Comparison of ENCODE assay signal across 27 cellular contexts in the genomic region with DNA sequence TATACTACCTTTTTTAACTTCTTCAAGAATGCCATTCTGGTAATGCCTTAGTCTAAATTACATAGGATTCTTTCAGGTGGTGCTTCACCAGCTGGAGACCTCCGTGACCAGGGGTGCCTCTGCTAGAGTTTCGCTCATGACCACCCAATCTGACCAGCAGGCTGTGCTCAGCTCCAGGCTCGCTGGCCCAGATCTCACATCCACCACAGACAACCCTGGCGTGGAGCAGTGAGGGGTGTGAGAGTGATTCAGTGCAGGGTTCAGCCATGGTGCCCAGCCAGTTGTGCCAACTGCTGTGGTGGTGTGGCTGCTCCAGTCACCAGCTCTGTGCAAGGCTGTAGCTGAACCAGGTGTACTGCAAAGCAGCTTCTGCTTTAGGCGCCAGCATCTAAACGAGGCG.
"Had no signal": no experiment of that assay in that cellular context is flagged by ENCODE, and none has a peak within 500 bp of the region (broad histone marks: within the 10 kb centered on the region; RNA-seq: fewer than 3 reads in every experiment).

No MANE protein-coding gene starts in this region.

- H3K4me1 Mint-ChIP-seq: activated CD8-positive, alpha-beta memory T cell treated with anti-CD3 and anti-CD28 coated beads, Interleukin-2, amount 10 ng/mL, durations not matched to agents 7 days and 5 days; brain; T-helper 17 cell; WTC11 had no signal

- FAIRE-seq: astrocyte, colon had no signal

- H3K9me3 Mint-ChIP-seq: activated naive CD4-positive, alpha-beta T cell treated with anti-CD3 and anti-CD28 coated beads for 36 hours; brain had no signal

- H3K36me3 ChIP-seq: Peyer's patch had no signal

- H3K36me3 Mint-ChIP-seq: activated CD8-positive, alpha-beta memory T cell treated with anti-CD3 and anti-CD28 coated beads, Interleukin-2, amount 10 ng/mL, durations not matched to agents 7 days and 5 days; activated naive CD8-positive, alpha-beta T cell; brain had no signal

- H3K27me3 Mint-ChIP-seq: activated CD8-positive, alpha-beta memory T cell treated with anti-CD3 and anti-CD28 coated beads, Interleukin-2, amount 10 ng/mL, durations not matched to agents 7 days and 5 days; activated naive CD8-positive, alpha-beta T cell; activated T-cell treated with anti-CD3 and anti-CD28 coated beads, Interleukin-2, amount 50 U/mL, for 24 hours; brain; T-helper 17 cell had no signal

- H3K4me1 ChIP-seq: Peyer's patch had no signal

- ATAC-seq: activated CD8-positive, alpha-beta memory T cell treated with anti-CD3 and anti-CD28 coated beads, Interleukin-2, amount 10 ng/mL, durations not matched to agents 7 days and 5 days; T-helper 17 cell; WTC11 had no signal

- H3K27ac ChIP-seq: Peyer's patch had no signal

- H3K27me3 ChIP-seq: Peyer's patch had no signal

- H3K4me3 Mint-ChIP-seq: activated CD8-positive, alpha-beta memory T cell treated with anti-CD3 and anti-CD28 coated beads, Interleukin-2, amount 10 ng/mL, durations not matched to agents 7 days and 5 days; activated naive CD4-positive, alpha-beta T cell treated with anti-CD3 and anti-CD28 coated beads for 36 hours; activated naive CD8-positive, alpha-beta T cell; activated T-cell treated with anti-CD3 and anti-CD28 coated beads, Interleukin-2, amount 50 U/mL, for 24 hours; brain; T-helper 17 cell; WTC11 had no signal

- DNase-seq: activated CD4-positive, alpha-beta T cell treated with anti-CD3 and anti-CD28 coated beads for 48 hours; activated CD4-positive, alpha-beta T cell treated with anti-CD3 and anti-CD28 coated beads, Interleukin-2, amount 50 U/mL, for 48 hours; activated CD4-positive, CD25-positive, alpha-beta regulatory T cell treated with anti-CD3 and anti-CD28 coated beads, Interleukin-2, amount 50 U/mL, for 72 hours; activated CD8-positive, alpha-beta memory T cell treated with anti-CD3 and anti-CD28 coated beads, Interleukin-2, amount 10 ng/mL, durations not matched to agents 7 days and 5 days; activated effector memory CD4-positive, alpha-beta T cell treated with anti-CD3 and anti-CD28 coated beads, Interleukin-2, amount 50 U/mL, for 16 hours; activated naive CD4-positive, alpha-beta T cell treated with anti-CD3 and anti-CD28 coated beads for 36 hours; activated T-cell treated with anti-CD3 and anti-CD28 coated beads, Interleukin-2, amount 50 U/mL, for 24 hours; amygdala; cerebellar nuclear complex; Karpas-422; NCI-H1048; NCI-H146; NCI-H1930; NCI-H2171; NCI-H226; NCI-H82; NK-92 treated with Interleukin-12 subunit alpha and Interleukin-12 subunit beta, amount 100 ng/mL, for 24 hours; OCI-M1; Peyer's patch; SHP77 treated with DMSO at 0.1 percent for 48 hours; T-helper 17 cell; T-helper 9 cell had no signal

- H3K9me3 ChIP-seq: Peyer's patch had no signal

- H3K27ac Mint-ChIP-seq: activated CD8-positive, alpha-beta memory T cell treated with anti-CD3 and anti-CD28 coated beads, Interleukin-2, amount 10 ng/mL, durations not matched to agents 7 days and 5 days; activated naive CD4-positive, alpha-beta T cell treated with anti-CD3 and anti-CD28 coated beads for 36 hours; activated naive CD8-positive, alpha-beta T cell; activated T-cell treated with anti-CD3 and anti-CD28 coated beads, Interleukin-2, amount 50 U/mL, for 24 hours; brain; T-helper 17 cell; WTC11 had no signal

- H3K4me3 ChIP-seq: Peyer's patch had no signal
